Comparison of ENCODE assay signal across 26 cellular contexts in genomic region chr17:14317383-14317782, GRCh38. TPM values are rescaled to one million over a fixed set of nuclear protein-coding genes. Genes with fewer than 3 reads are reported as not detected.
DNase-seq lines count a peak whose midpoint lies in the region; ATAC-seq, FAIRE-seq and TF ChIP-seq lines count a peak whose summit lies in the region.
"Had no signal": no experiment of that assay in that cellular context is flagged by ENCODE, and none has a peak within 500 bp of the region (broad histone marks: within the 10 kb centered on the region; RNA-seq: fewer than 3 reads in every experiment).

No MANE protein-coding gene starts in this region.

- no peak for DNase-seq in activated naive CD4-positive, alpha-beta T cell treated with anti-CD3 and anti-CD28 coated beads, Interleukin-2, amount 50 U/mL, for 72 hours (ENCODE audit: low spot score in 2 of 2)
- peak; percentile 67 for DNase-seq in H9
- DNase-seq in H1 (ENCODE audit: low read depth in 1 of 2, low spot score in 2 of 2), result no peak
- no peak for DNase-seq in osteocyte (ENCODE audit: extremely low spot score, unreplicated experiment)
- DNase-seq in activated gamma-delta T cell treated with Interleukin-2 at 50 U/mL for 16 hours, result no peak
- no peak for DNase-seq in C1 segment of cervical spinal cord (lab: John Stamatoyannopoulos, UW)
- no peak for DNase-seq in foreskin melanocyte
- DNase-seq: activated B cell treated with CpG ODN at 0.5 μM for 24 hours; CD8-positive, alpha-beta memory T cell; GF-D8; HCEC 1CT; head of caudate nucleus; KG1; NCI-H1436 treated with DMSO at 0.1 percent for 48 hours; NCI-H2171 treated with DMSO at 0.1 percent for 48 hours; NCI-H526; small intestine; stimulated activated CD4-positive, alpha-beta T cell treated with anti-CD3 and anti-CD28 coated beads, Interleukin-2, amount 100 ng/mL, for 24 hours; stimulated activated naive CD4-positive, alpha-beta T cell; T-helper 9 cell had no signal

- no peak for TF ChIP-seq POLR2A in H1 (IDR thresholded peaks at IDR 0.05; ENCODE audit: control extremely low read depth in 1 of 2, low read depth in 2 of 2, low read length in 2 of 2)

- H3K36me3 Mint-ChIP-seq in activated naive CD4-positive, alpha-beta T cell treated with anti-CD3 and anti-CD28 coated beads, Interleukin-2, amount 50 U/mL, for 24 hours, result peaks cover 17% of the 10 kb centered on the region
- peaks cover 0 to 7% of the 10 kb centered on the region in 2 donors for H3K36me3 Mint-ChIP-seq in activated naive CD4-positive, alpha-beta T cell treated with anti-CD3 and anti-CD28 coated beads, Interleukin-2, amount 50 U/mL, for 72 hours
- H3K36me3 Mint-ChIP-seq in H9 (ENCODE audit: insufficient read depth in 1 of 3, low read depth in 3 of 3) (peaks cover 4 to 12% (median 10%) of the 10 kb centered on the region in 3 experiments; a peak in 5 of 7 replicates), osteocyte (ENCODE audit: unreplicated experiment) (peaks cover 43% of the 10 kb centered on the region)

- POLR2A ChIA-PET in H1 (lab: Charles Lee; ENCODE audit: partially characterized antibody), result interaction anchor here (0.8 to 2.2 kb wide), 3 partner anchors 8 to 17 kb away, joined by 3 to 9 read pairs (median 4); partner anchors contain the start of gene HS3ST3B1

- CTCF ChIA-PET in H1 (lab: Charles Lee; ENCODE audit: partially characterized antibody), result interaction anchor here (0.9 to 1.1 kb wide), 2 partner anchors 15 to 236 kb away, joined by 3 read pairs; no protein-coding TSS in a partner anchor

- H3K4ac ChIP-seq in H9 (ENCODE audit: low read depth, low read length) (no peak overlapping the region), H1 (replicated peaks; ENCODE audit: insufficient read length, low read depth, low read length) (no peak overlapping the region)

- H3K56ac ChIP-seq in H9 (ENCODE audit: insufficient read length, low read depth, low read length), result no peak overlapping the region
- H3K56ac ChIP-seq in H1 (replicated peaks; ENCODE audit: insufficient read length, low read depth, low read length), result no peak overlapping the region

- H3K23me2 ChIP-seq in H9 (ENCODE audit: insufficient read length, low read depth, low read length, poor library complexity, severe bottlenecking) (no peaks in the 10 kb centered on the region), H1 (ENCODE audit: low read depth, low read length) (no peaks in the 10 kb centered on the region)

- H3K79me1 ChIP-seq in H9 (ENCODE audit: insufficient read depth, low read depth, low read length, poor library complexity, severe bottlenecking) (no peaks in the 10 kb centered on the region), H1 (ENCODE audit: low read depth, low read length) (peaks cover 7% of the 10 kb centered on the region; the same call in 1 of the 2 replicates)

- ATAC-seq in activated naive CD4-positive, alpha-beta T cell treated with anti-CD3 and anti-CD28 coated beads, Interleukin-2, amount 50 U/mL, for 72 hours, result no peak

- WGBS in H9 (ENCODE audit: extremely low coverage, insufficient read length, low lambda C conversion rate), result no CpG with 5 or more reads among the region's 3 CpGs
- 29% methylated on average over 3 of the region's 3 CpGs; no CpG with 5 or more reads in 1 of the 2 experiments for WGBS in H1 (ENCODE audit: extremely low coverage in 1 of 2, insufficient coverage in 1 of 2, insufficient read length in 1 of 2, insufficient replicate concordance in 2 of 2, low coverage in 1 of 2, low lambda C conversion rate in 2 of 2, missing lambda C conversion rate in 1 of 2), 2 experiments

- H3K9ac ChIP-seq in H9 (ENCODE audit: extremely low read depth, insufficient read length, low read length) (no peak overlapping the region), H1 (replicated peaks in 1 of 4; ENCODE audit: extremely low read depth in 1 of 4, low read depth in 3 of 4, low read length in 3 of 4) (no peak overlapping the region)

- H3K4me1 ChIP-seq in H9 (ENCODE audit: insufficient read depth, low read length), result peaks cover 21% of the 10 kb centered on the region; the same call in 1 of the 2 replicates
- peaks cover 11 to 27% (median 20%) of the 10 kb centered on the region in 4 experiments for H3K4me1 ChIP-seq in H1 (replicated peaks in 1 of 4; ENCODE audit: control insufficient read depth in 3 of 4, insufficient read depth in 4 of 4, low read length in 3 of 4)

- FAIRE-seq in H1 (lab: Jason Lieb, UNC), result no peak
- FAIRE-seq: endothelial cell of umbilical vein, small intestine had no signal

- H4K5ac ChIP-seq in H9 (ENCODE audit: insufficient read length, low read depth, low read length), result no peak overlapping the region
- H4K5ac ChIP-seq in H1 (ENCODE audit: insufficient read length, low read depth, low read length), result no peak overlapping the region

- H2BK15ac ChIP-seq in H9 (ENCODE audit: low read depth, low read length) (no peak overlapping the region), H1 (ENCODE audit: low read length) (no peak overlapping the region)

- TF ChIP-seq RAD21 in H1 (IDR thresholded peaks at IDR 0.05 in 1 of 2, conservative IDR thresholded peaks at IDR 0.05 in 1 of 2; ENCODE audit: low read depth in 2 of 2, low read length in 2 of 2), result no peak

- H3K9me3 Mint-ChIP-seq in activated naive CD4-positive, alpha-beta T cell treated with anti-CD3 and anti-CD28 coated beads, Interleukin-2, amount 50 U/mL, for 24 hours, result no peaks in the 10 kb centered on the region
- no peaks in the 10 kb centered on the region for H3K9me3 Mint-ChIP-seq in activated naive CD4-positive, alpha-beta T cell treated with anti-CD3 and anti-CD28 coated beads, Interleukin-2, amount 50 U/mL, for 72 hours
- H3K9me3 Mint-ChIP-seq in H9, result peaks cover 3 to 5% of the 10 kb centered on the region in 2 experiments; a peak in 3 of 5 replicates
- no peaks in the 10 kb centered on the region for H3K9me3 Mint-ChIP-seq in osteocyte (ENCODE audit: unreplicated experiment)
- H3K9me3 Mint-ChIP-seq: activated B cell treated with CpG ODN at 0.5 μM for 24 hours; activated T-helper 2 cell treated with anti-CD3 and anti-CD28 coated beads, Interferon-gamma antibody, Interleukin-2, Interleukin-4, amounts not matched to agents 10 μg/mL and 5 μg/mL and 100 μg/mL, durations not matched to agents 14 hours and 24 hours and 36 hours; CD8-positive, alpha-beta memory T cell; dendritic cell treated with granulocyte-macrophage colony-stimulating factor and Interleukin-4, amounts not matched to agents 40 ng/mL and 50 ng/mL, for 4 days had no signal

- H3K9me3 ChIP-seq in H9 (ENCODE audit: control insufficient read depth, low read depth, low read length) (no peaks in the 10 kb centered on the region), H1 (ENCODE audit: insufficient read depth in 2 of 2, low read depth in 1 of 2, low read length in 1 of 2) (no peaks in the 10 kb centered on the region)
- H3K9me3 ChIP-seq: SJSA1 had no signal

- TF ChIP-seq CTCF in H9 (conservative IDR thresholded peaks at IDR 0.05), result no peak
- TF ChIP-seq CTCF in H1 (IDR thresholded peaks at IDR 0.05; ENCODE audit: control extremely low read depth in 1 of 3, insufficient read depth in 1 of 3, low read depth in 1 of 3, low read length in 3 of 3), result no peak
- no peak for TF ChIP-seq CTCF in osteocyte (IDR thresholded peaks at IDR 0.05)

- H3K4me3 ChIP-seq in H1 (ENCODE audit: extremely low read depth in 1 of 4, insufficient read depth in 2 of 4, low read depth in 3 of 4, low read length in 4 of 4), result no peak overlapping the region; a peak in 1 of 8 replicates
- H3K4me3 ChIP-seq: cardiac muscle cell, SJSA1 had no signal

- H4K8ac ChIP-seq in H9 (replicated peaks; ENCODE audit: insufficient read length, low read depth, low read length), result no peak overlapping the region
- H4K8ac ChIP-seq in H1 (ENCODE audit: extremely low read depth, insufficient read depth, low read length), result no peak overlapping the region

- H4K20me1 ChIP-seq in H9 (ENCODE audit: control insufficient read depth, insufficient read depth, insufficient read length) (no peaks in the 10 kb centered on the region), H1 (replicated peaks in 1 of 2; ENCODE audit: control insufficient read depth in 1 of 2, insufficient read depth in 2 of 2, low read length in 2 of 2) (no peaks in the 10 kb centered on the region)

- H3K79me2 ChIP-seq in H9 (ENCODE audit: insufficient read depth, low read length), result peaks cover 2% of the 10 kb centered on the region; the same call in 1 of the 2 replicates
- H3K79me2 ChIP-seq in H1 (ENCODE audit: control insufficient read depth in 1 of 2, insufficient read depth in 2 of 2, low read length in 2 of 2), result peaks cover 0 to 76% of the 10 kb centered on the region in 2 experiments; a peak in 2 of 4 replicates

- H2AK5ac ChIP-seq in H9 (ENCODE audit: insufficient read length, low read length) (no peak overlapping the region), H1 (ENCODE audit: low read depth, low read length) (peak overlapping the region; percentile 47; the same call in 1 of the 2 replicates)

- H3K18ac ChIP-seq in H9 (ENCODE audit: insufficient read length, low read depth, low read length) (no peak overlapping the region), H1 (ENCODE audit: extremely low read depth, low read length) (0 out of 2 replicates have a peak overlapping the region, but pooled peaks have one; percentile 22)

- H2BK120ac ChIP-seq in H9 (ENCODE audit: low read depth, low read length, poor library complexity, severe bottlenecking), result no peak overlapping the region
- H2BK120ac ChIP-seq in H1 (replicated peaks; ENCODE audit: low read depth, low read length), result no peak overlapping the region

- H3K36me3 ChIP-seq in H1 (ENCODE audit: control insufficient read depth in 2 of 4, insufficient read depth in 4 of 4, low read length in 3 of 4), result no peaks in the 10 kb centered on the region
- H3K36me3 ChIP-seq: cardiac muscle cell had no signal

- H3T11ph ChIP-seq in H9 (ENCODE audit: low read length), result no peak overlapping the region

- no peak overlapping the region for H2BK5ac ChIP-seq in H9 (ENCODE audit: insufficient read length, low read length)
- peak overlapping the region; percentile 11; the same call in 1 of the 2 replicates for H2BK5ac ChIP-seq in H1 (ENCODE audit: low read depth, low read length)

- H3K4me2 ChIP-seq in H9 (ENCODE audit: insufficient read depth, insufficient read length, low read length) (no peak overlapping the region), H1 (ENCODE audit: insufficient read depth in 1 of 2, low read depth in 2 of 2, low read length in 2 of 2) (peak overlapping the region; percentile 2 to 37; a peak in 1 of 4 replicates)

- no peak overlapping the region for H2AFZ ChIP-seq in H9 (ENCODE audit: low read length)
- H2AFZ ChIP-seq in H1 (ENCODE audit: low read length), result no peak overlapping the region

- peaks cover 84% of the 10 kb centered on the region for H3K4me1 Mint-ChIP-seq in activated naive CD4-positive, alpha-beta T cell treated with anti-CD3 and anti-CD28 coated beads, Interleukin-2, amount 50 U/mL, for 24 hours
- H3K4me1 Mint-ChIP-seq in H9, result peaks cover 48 to 49% of the 10 kb centered on the region in 2 experiments
- H3K4me1 Mint-ChIP-seq in osteocyte (ENCODE audit: unreplicated experiment), result peaks cover 51% of the 10 kb centered on the region
- H3K4me1 Mint-ChIP-seq: activated B cell treated with CpG ODN at 0.5 μM for 24 hours had no signal

- peak overlapping the region; percentile 31 for H3K27ac Mint-ChIP-seq in activated naive CD4-positive, alpha-beta T cell treated with anti-CD3 and anti-CD28 coated beads, Interleukin-2, amount 50 U/mL, for 24 hours
- H3K27ac Mint-ChIP-seq in activated naive CD4-positive, alpha-beta T cell treated with anti-CD3 and anti-CD28 coated beads, Interleukin-2, amount 50 U/mL, for 72 hours, result peak overlapping the region in 1 of 2 donors; percentile 50
- H3K27ac Mint-ChIP-seq in H9 (peak overlapping the region; percentile 31 to 91 (median 66); a peak in 5 of 7 replicates), osteocyte (ENCODE audit: unreplicated experiment) (peak overlapping the region; percentile 19)
- H3K27ac Mint-ChIP-seq: activated B cell treated with CpG ODN at 0.5 μM for 24 hours; activated T-helper 2 cell treated with anti-CD3 and anti-CD28 coated beads, Interferon-gamma antibody, Interleukin-2, Interleukin-4, amounts not matched to agents 10 μg/mL and 5 μg/mL and 100 μg/mL, durations not matched to agents 14 hours and 24 hours and 36 hours; dendritic cell treated with granulocyte-macrophage colony-stimulating factor and Interleukin-4, amounts not matched to agents 40 ng/mL and 50 ng/mL, for 4 days had no signal

- peak overlapping the region; percentile 20 for H3K4me3 Mint-ChIP-seq in activated naive CD4-positive, alpha-beta T cell treated with anti-CD3 and anti-CD28 coated beads, Interleukin-2, amount 50 U/mL, for 24 hours
- H3K4me3 Mint-ChIP-seq in H9 (peak overlapping the region in 1 of 2 experiments; percentile 13; a peak in 3 of 5 replicates), osteocyte (ENCODE audit: unreplicated experiment) (no peak overlapping the region)
- H3K4me3 Mint-ChIP-seq: activated B cell treated with CpG ODN at 0.5 μM for 24 hours; dendritic cell treated with granulocyte-macrophage colony-stimulating factor and Interleukin-4, amounts not matched to agents 40 ng/mL and 50 ng/mL, for 4 days had no signal

- no peak for TF ChIP-seq EP300 in H1 (IDR thresholded peaks at IDR 0.05; ENCODE audit: borderline replicate concordance in 1 of 2, low read depth in 2 of 2, low read length in 2 of 2)

- H2BK12ac ChIP-seq in H9 (ENCODE audit: insufficient read length, low read depth, low read length) (no peak overlapping the region), H1 (ENCODE audit: low read depth, low read length) (peak overlapping the region; percentile 64; the same call in 1 of the 2 replicates)

- H3K14ac ChIP-seq in H9 (ENCODE audit: insufficient read depth, low read length), result no peak overlapping the region
- no peak overlapping the region for H3K14ac ChIP-seq in H1 (ENCODE audit: insufficient read length)

- no peaks in the 10 kb centered on the region for H3K27me3 Mint-ChIP-seq in activated naive CD4-positive, alpha-beta T cell treated with anti-CD3 and anti-CD28 coated beads, Interleukin-2, amount 50 U/mL, for 24 hours
- H3K27me3 Mint-ChIP-seq in H9 (ENCODE audit: low read depth) (peaks cover 6% of the 10 kb centered on the region; the same call in 1 of the 2 replicates), osteocyte (ENCODE audit: unreplicated experiment) (no peaks in the 10 kb centered on the region)
- H3K27me3 Mint-ChIP-seq: CD8-positive, alpha-beta memory T cell; dendritic cell treated with granulocyte-macrophage colony-stimulating factor and Interleukin-4, amounts not matched to agents 40 ng/mL and 50 ng/mL, for 4 days had no signal

- H2BK20ac ChIP-seq in H9 (ENCODE audit: low read depth, low read length, poor library complexity, severe bottlenecking), result no peak overlapping the region
- H2BK20ac ChIP-seq in H1 (ENCODE audit: low read length), result peak overlapping the region; percentile 43; the same call in 1 of the 2 replicates

- no peak overlapping the region for H3K23ac ChIP-seq in H9 (ENCODE audit: insufficient read length, low read depth, low read length)
- H3K23ac ChIP-seq in H1 (ENCODE audit: insufficient read length), result no peak overlapping the region

- H3K27ac ChIP-seq in H9 (ENCODE audit: insufficient read length, low read depth, low read length) (no peak overlapping the region), H1 (ENCODE audit: low read depth, low read length) (no peak overlapping the region)
- H3K27ac ChIP-seq: cardiac muscle cell, SJSA1 had no signal

- H4K91ac ChIP-seq in H9 (ENCODE audit: insufficient read length, low read depth, low read length) (no peak overlapping the region), H1 (replicated peaks; ENCODE audit: insufficient read length, low read length) (no peak overlapping the region)

- H3K27me3 ChIP-seq in H9 (ENCODE audit: insufficient read depth, low read length) (no peaks in the 10 kb centered on the region), H1 (replicated peaks in 1 of 4; ENCODE audit: control insufficient read depth in 3 of 4, extremely low read depth in 1 of 4, insufficient read depth in 3 of 4, low read length in 3 of 4) (no peaks in the 10 kb centered on the region)
- H3K27me3 ChIP-seq: cardiac muscle cell, SJSA1 had no signal

RNA-seq across cellular contexts. Expression of gene HS3ST3B1, which starts 16.5 kb away (rescaled TPM):
- total RNA-seq in activated naive CD4-positive, alpha-beta T cell treated with anti-CD3 and anti-CD28 coated beads, Interleukin-2, amount 50 U/mL, for 72 hours, result 1 to 10 TPM; 5.0 to 6.5 TPM
- total RNA-seq in H9 (2021) (2.8 and 2.9 TPM in 2 replicates), osteocyte (76.9 and 77.0 TPM in 2 replicates)
- total RNA-seq in H1 (2021; fragmentation: NEBNext Ultra II Directional; extraction: Animal tissue kit (Norgen Biotek cat#: 25700)), result 14.0 and 14.4 TPM in 2 replicates
- polyA plus RNA-seq in H1 (2011; rRNA removed), result 4.7 and 6.1 TPM in 2 replicates
- polyA plus RNA-seq in H1 (2011; cell fraction: cytosol; rRNA removed), result 5.6 TPM
- 7.2 TPM for polyA plus RNA-seq in H1 (2011; cell fraction: nucleus; rRNA removed)
- 6.1 to 7.0 TPM (median 6.9 TPM) in 4 replicates for polyA plus RNA-seq in H1 (2012, experiment 1 of 2)
- 2.1 TPM for polyA plus RNA-seq in H1 (2012, experiment 2 of 2)
- polyA plus RNA-seq in H1 (2013, experiment 1 of 2), result 6.1 TPM
- polyA plus RNA-seq in H1 (2013, experiment 2 of 2), result 6.8 TPM
- polyA minus RNA-seq in H1 (2011; rRNA and poly(A)+ RNA removed), result 11.3 and 12.4 TPM in 2 replicates
- polyA minus RNA-seq in H1 (2011; cell fraction: cytosol; rRNA and poly(A)+ RNA removed), result 14.5 TPM
- 23.0 TPM for polyA minus RNA-seq in H1 (2011; cell fraction: nucleus; rRNA and poly(A)+ RNA removed)
- total RNA-seq: endothelial cell of umbilical vein had no signal
- polyA plus RNA-seq: endothelial cell of umbilical vein had no signal
